Comparison of ENCODE assay signal across 15 cellular contexts in the genomic region with DNA sequence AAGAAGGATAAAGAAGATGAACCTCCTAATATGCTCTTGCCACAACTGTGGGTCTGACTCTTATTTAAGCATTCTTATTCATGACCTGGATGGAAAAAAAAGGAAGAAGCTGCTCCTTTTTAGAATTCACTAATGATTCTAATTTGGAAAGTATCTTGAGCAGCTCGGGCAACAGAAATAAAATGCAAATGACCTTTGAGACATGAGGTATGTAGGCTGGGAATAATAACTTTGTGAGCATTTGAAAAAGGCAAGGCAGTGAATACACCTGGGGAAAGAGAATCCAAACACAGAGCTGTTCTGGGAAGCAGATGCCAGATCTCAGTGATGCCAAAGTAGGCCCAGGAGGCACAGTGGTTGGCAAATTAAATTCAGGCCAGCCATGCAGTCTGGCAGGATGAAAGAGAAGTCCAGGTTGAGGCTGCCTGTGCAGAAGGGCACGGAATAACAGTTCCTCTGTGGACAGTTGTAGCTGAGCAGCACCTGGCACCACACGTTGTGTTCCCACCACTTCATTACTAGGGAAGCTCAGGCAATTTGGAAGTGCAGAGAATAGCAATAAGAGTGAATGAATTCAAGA.
DNase-seq lines count a peak whose midpoint lies in the region; ATAC-seq and TF ChIP-seq lines count a peak whose summit lies in the region.
"Had no signal": no experiment of that assay in that cellular context is flagged by ENCODE, and none has a peak within 500 bp of the region (broad histone marks: within the 10 kb centered on the region; RNA-seq: fewer than 3 reads in every experiment).

No MANE protein-coding gene starts in this region.

- DNase-seq in NCI-H1092 treated with DMSO at 0.1 percent for 48 hours (lab: John Stamatoyannopoulos, UW) (peak; percentile 17), NCI-H1092 (lab: John Stamatoyannopoulos, UW) (no peak), NCI-H69 (lab: John Stamatoyannopoulos, UW) (peak; percentile 73), medulla oblongata (ENCODE audit: extremely low spot score) (peak; percentile 5), pons (ENCODE audit: low spot score) (peak; percentile 25), GM20000 (ENCODE audit: low spot score) (no peak), HPDE6-E6E7 (ENCODE audit: extremely low spot score) (no peak)
- DNase-seq: 8988T, DMS153, GF-D8, GOT3, NCI-H1105 treated with DMSO at 0.1 percent for 48 hours, NCI-H1694, NCI-H446 treated with DMSO at 0.1 percent for 48 hours had no signal

- ATAC-seq in HG03280 (IDR thresholded peaks at IDR 0.05; ENCODE audit: unreplicated experiment), result no peak

- TF ChIP-seq CTCF in GM20000 (IDR thresholded peaks at IDR 0.05; ENCODE audit: extremely low read depth, missing control alignments), result no peak

Comparison
In these comparisons a context has a peak if more than half of its experiments do, and no peak if none do; other contexts are left out.
1. DNase-seq: peak in NCI-H1092 treated with DMSO at 0.1 percent for 48 hours (single experiment), NCI-H69 (single experiment), medulla oblongata (single experiment) and pons (single experiment); none in NCI-H1092 (single experiment), GM20000 (single experiment) and HPDE6-E6E7 (single experiment).